ENCODE assay signal across 8 cellular contexts in genomic region chr9:125747053-125747764, GRCh38. TPM values are rescaled to one million over a fixed set of nuclear protein-coding genes. Genes with fewer than 3 reads are reported as not detected.
DNase-seq lines count a peak whose midpoint lies in the region; ATAC-seq and TF ChIP-seq lines count a peak whose summit lies in the region.

Gene PBX3, plus strand, starts transcription at chr9:125747373.

- TF ChIP-seq CTCF in subcutaneous adipose tissue (IDR thresholded peaks at IDR 0.05; ENCODE audit: low read depth), result no peak

- ATAC-seq in HG02623 (IDR thresholded peaks at IDR 0.05; ENCODE audit: unreplicated experiment) (peak; percentile 16), esophagus mucosa (peak; percentile 5)

- DNase-seq in NCI-H1105 treated with DMSO at 0.1 percent for 48 hours (lab: John Stamatoyannopoulos, UW), result peak; percentile 24
- no peak for DNase-seq in NCI-H1105 (lab: John Stamatoyannopoulos, UW)
- peak; percentile 90 for DNase-seq in NCI-H69 (lab: John Stamatoyannopoulos, UW)
- peak; percentile 20 for DNase-seq in activated T-cell treated with anti-CD3 and anti-CD28 coated beads for 4 hours
- DNase-seq in myocyte (ENCODE audit: low read depth), result peak; percentile 55

RNA-seq across cellular contexts. Expression of gene PBX3, which starts in this region (rescaled TPM):
- 13.8 TPM for total RNA-seq in esophagus mucosa
- 13.1 and 25.0 TPM in 2 replicates for total RNA-seq in myocyte
- 15.0 TPM for polyA plus RNA-seq in myocyte (2012)
- total RNA-seq in subcutaneous adipose tissue, result 10 to 100 TPM; 29.7 to 44.9 (median 35.4) TPM
